29 cellular contexts compared by ENCODE assay signal in genomic region chr13:101747039-101747438, GRCh38.
DNase-seq lines count a peak whose midpoint lies in the region; ATAC-seq and TF ChIP-seq lines count a peak whose summit lies in the region.
"Had no signal": no experiment of that assay in that cellular context is flagged by ENCODE, and none has a peak within 500 bp of the region (broad histone marks: within the 10 kb centered on the region; RNA-seq: fewer than 3 reads in every experiment).

No MANE protein-coding gene starts in this region.

- H3K4me3 ChIP-seq in GM23338 (no peak overlapping the region), heart left ventricle (no peak overlapping the region)
- H3K4me3 ChIP-seq: BLaER1, HAP-1, skin epidermis had no signal

- in situ Hi-C loops in KBM-7 (cut with MboI; ENCODE audit: low pct_unique_long_range_greater_than_20kb, low sequenced_read_pairs), result no loop called here

- no peaks in the 10 kb centered on the region for H4K20me1 ChIP-seq in GM23338 (replicated peaks; ENCODE audit: insufficient read depth)
- H4K20me1 ChIP-seq: BLaER1 had no signal

- no peak for TF ChIP-seq CTCF in GM23338 (conservative IDR thresholded peaks at IDR 0.05; ENCODE audit: low read depth in 2 of 2)
- no peak for TF ChIP-seq CTCF in heart left ventricle (IDR thresholded peaks at IDR 0.05)

- no peak for TF ChIP-seq POLR2A in heart left ventricle (IDR thresholded peaks at IDR 0.05)

- peak; percentile 9 for DNase-seq in DMS53 treated with DMSO at 0.1 percent for 48 hours (lab: John Stamatoyannopoulos, UW; ENCODE audit: unreplicated experiment)
- no peak for DNase-seq in GM23338 (ENCODE audit: low spot score)
- DNase-seq in SW480 (ENCODE audit: low spot score), result peak; percentile 12
- peak; percentile 71 for DNase-seq in kidney glomerular epithelial cell (lab: John Stamatoyannopoulos, UW)
- no peak for DNase-seq in natural killer cell treated with Interleukin-12 subunit alpha and Interleukin-12 subunit beta and Interleukin-15 and Interleukin-18, amount 100 ng/mL, for 72 hours (ENCODE audit: low spot score)
- DNase-seq in heart left ventricle, result no peak
- DNase-seq in KBM-7, result no peak
- DNase-seq: activated CD4-positive, alpha-beta memory T cell treated with anti-CD3 and anti-CD28 coated beads, Interleukin-2, amount 10 ng/mL, durations not matched to agents 7 days and 5 days; activated CD4-positive, alpha-beta T cell treated with anti-CD3 and anti-CD28 coated beads for 1 hour; activated CD8-positive, alpha-beta memory T cell treated with anti-CD3 and anti-CD28 coated beads, Interleukin-2, amount 50 U/mL, for 4 hours; activated naive CD4-positive, alpha-beta T cell; activated naive CD8-positive, alpha-beta T cell treated with anti-CD3 and anti-CD28 coated beads, Interleukin-2, amount 50 U/mL, for 24 hours; COR-L47; dermis blood vessel endothelial cell; KG1; natural killer cell; NCI-H2081; NCI-H446; NCI-H82; SIG-M5; stimulated activated naive B cell treated with anti-CD40 and anti-IgM and Interleukin-4, amounts not matched to agents 10 μg/mL and 1 μg/mL and 100 μg/mL, for 72 hours; substantia nigra; trophoblast cell had no signal

- H3K4me2 ChIP-seq in GM23338, result no peak overlapping the region
- H3K4me2 ChIP-seq: BLaER1 had no signal

- H3K36me3 Mint-ChIP-seq in GM23338 (ENCODE audit: low read depth), result no peaks in the 10 kb centered on the region
- H3K36me3 Mint-ChIP-seq in natural killer cell treated with Interleukin-12 subunit alpha and Interleukin-12 subunit beta and Interleukin-15 and Interleukin-18, amount 100 ng/mL, for 72 hours, result no peaks in the 10 kb centered on the region
- H3K36me3 Mint-ChIP-seq: natural killer cell; stimulated activated naive B cell treated with anti-CD40 and anti-IgM and Interleukin-4, amounts not matched to agents 10 μg/mL and 1 μg/mL and 100 μg/mL, for 72 hours had no signal

- no peaks in the 10 kb centered on the region for H3K9me2 ChIP-seq in GM23338 (ENCODE audit: insufficient read depth)

- H3K36me3 ChIP-seq in GM23338 (ENCODE audit: insufficient read depth), result no peaks in the 10 kb centered on the region
- no peaks in the 10 kb centered on the region for H3K36me3 ChIP-seq in heart left ventricle
- H3K36me3 ChIP-seq: BLaER1, HAP-1 had no signal

- no peaks in the 10 kb centered on the region for H3F3A ChIP-seq in GM23338 (replicated peaks; ENCODE audit: low read depth)

- no peaks in the 10 kb centered on the region for H3K9me3 ChIP-seq in heart left ventricle
- H3K9me3 ChIP-seq: BLaER1, HAP-1 had no signal

- ATAC-seq in GM23338 (no peak), heart left ventricle (no peak), HG02642 (IDR thresholded peaks at IDR 0.05; ENCODE audit: poor library complexity, unreplicated experiment) (no peak)
- no peak for ATAC-seq in natural killer cell treated with Interleukin-12 subunit alpha and Interleukin-12 subunit beta and Interleukin-15 and Interleukin-18, amount 100 ng/mL, for 72 hours
- ATAC-seq: activated naive CD8-positive, alpha-beta T cell treated with anti-CD3 and anti-CD28 coated beads, Interleukin-2, amount 50 U/mL, for 24 hours; esophagus mucosa; natural killer cell; stimulated activated naive B cell treated with anti-CD40 and anti-IgM and Interleukin-4, amounts not matched to agents 10 μg/mL and 1 μg/mL and 100 μg/mL, for 72 hours had no signal

- no peak overlapping the region for H3K27ac ChIP-seq in GM23338 (ENCODE audit: low read depth)
- no peak overlapping the region for H3K27ac ChIP-seq in heart left ventricle
- H3K27ac ChIP-seq: BLaER1, skin epidermis had no signal

- no peaks in the 10 kb centered on the region for H3K27me3 ChIP-seq in GM23338 (ENCODE audit: insufficient read depth)
- H3K27me3 ChIP-seq in heart left ventricle, result no peaks in the 10 kb centered on the region
- H3K27me3 ChIP-seq: BLaER1 had no signal

- no peaks in the 10 kb centered on the region for H3K9me3 Mint-ChIP-seq in GM23338
- H3K9me3 Mint-ChIP-seq in natural killer cell treated with Interleukin-12 subunit alpha and Interleukin-12 subunit beta and Interleukin-15 and Interleukin-18, amount 100 ng/mL, for 72 hours, result peaks cover 3% of the 10 kb centered on the region
- H3K9me3 Mint-ChIP-seq: activated CD4-positive, alpha-beta memory T cell treated with anti-CD3 and anti-CD28 coated beads, Interleukin-2, amount 10 ng/mL, durations not matched to agents 7 days and 5 days; activated naive CD8-positive, alpha-beta T cell treated with anti-CD3 and anti-CD28 coated beads, Interleukin-2, amount 50 U/mL, for 24 hours; stimulated activated naive B cell treated with anti-CD40 and anti-IgM and Interleukin-4, amounts not matched to agents 10 μg/mL and 1 μg/mL and 100 μg/mL, for 72 hours; T-helper 2 cell treated with Interferon-gamma antibody and Interleukin-4, amounts not matched to agents 5 μg/mL and 100 μg/mL, for 36 hours had no signal

- H3K4me1 ChIP-seq in GM23338 (ENCODE audit: insufficient read depth), result peaks cover 4% of the 10 kb centered on the region
- H3K4me1 ChIP-seq in heart left ventricle, result peaks cover 0 to 9% (median 0%) of the 10 kb centered on the region in 12 donors
- H3K4me1 ChIP-seq: BLaER1, HAP-1 had no signal

- H3K27me3 Mint-ChIP-seq in GM23338 (ENCODE audit: insufficient read depth, low read depth, poor library complexity), result no peaks in the 10 kb centered on the region
- H3K27me3 Mint-ChIP-seq in natural killer cell treated with Interleukin-12 subunit alpha and Interleukin-12 subunit beta and Interleukin-15 and Interleukin-18, amount 100 ng/mL, for 72 hours, result peaks cover 4 to 22% of the 10 kb centered on the region in 2 donors

- H3K27ac Mint-ChIP-seq in GM23338, result peak overlapping the region; percentile 33; the same call in 1 of the 2 replicates
- H3K27ac Mint-ChIP-seq in natural killer cell treated with Interleukin-12 subunit alpha and Interleukin-12 subunit beta and Interleukin-15 and Interleukin-18, amount 100 ng/mL, for 72 hours, result no peak overlapping the region
- H3K27ac Mint-ChIP-seq: activated CD4-positive, alpha-beta memory T cell treated with anti-CD3 and anti-CD28 coated beads, Interleukin-2, amount 10 ng/mL, durations not matched to agents 7 days and 5 days; activated naive CD8-positive, alpha-beta T cell treated with anti-CD3 and anti-CD28 coated beads, Interleukin-2, amount 50 U/mL, for 24 hours; natural killer cell; stimulated activated naive B cell treated with anti-CD40 and anti-IgM and Interleukin-4, amounts not matched to agents 10 μg/mL and 1 μg/mL and 100 μg/mL, for 72 hours; T-helper 2 cell treated with Interferon-gamma antibody and Interleukin-4, amounts not matched to agents 5 μg/mL and 100 μg/mL, for 36 hours had no signal

- 70 to 95% (median 80%) methylated on average over 1 of the region's 1 CpG for WGBS in heart left ventricle, 4 donors

- no peaks in the 10 kb centered on the region for H3K79me2 ChIP-seq in GM23338 (replicated peaks; ENCODE audit: insufficient read depth)

- no peak overlapping the region for H2AFZ ChIP-seq in GM23338

- intact Hi-C loops in heart left ventricle (cut with DNase I), result no loop called here

- peaks cover 8% of the 10 kb centered on the region for H3K4me1 Mint-ChIP-seq in GM23338
- no peaks in the 10 kb centered on the region for H3K4me1 Mint-ChIP-seq in natural killer cell treated with Interleukin-12 subunit alpha and Interleukin-12 subunit beta and Interleukin-15 and Interleukin-18, amount 100 ng/mL, for 72 hours (ENCODE audit: low read depth in 2 of 2)
- H3K4me1 Mint-ChIP-seq: activated CD4-positive, alpha-beta memory T cell treated with anti-CD3 and anti-CD28 coated beads, Interleukin-2, amount 10 ng/mL, durations not matched to agents 7 days and 5 days; activated naive CD8-positive, alpha-beta T cell treated with anti-CD3 and anti-CD28 coated beads, Interleukin-2, amount 50 U/mL, for 24 hours; natural killer cell; stimulated activated naive B cell treated with anti-CD40 and anti-IgM and Interleukin-4, amounts not matched to agents 10 μg/mL and 1 μg/mL and 100 μg/mL, for 72 hours had no signal

- H3K4me3 Mint-ChIP-seq in GM23338, result no peak overlapping the region
- H3K4me3 Mint-ChIP-seq in natural killer cell treated with Interleukin-12 subunit alpha and Interleukin-12 subunit beta and Interleukin-15 and Interleukin-18, amount 100 ng/mL, for 72 hours, result no peak overlapping the region
- H3K4me3 Mint-ChIP-seq: activated CD4-positive, alpha-beta memory T cell treated with anti-CD3 and anti-CD28 coated beads, Interleukin-2, amount 10 ng/mL, durations not matched to agents 7 days and 5 days; activated naive CD8-positive, alpha-beta T cell treated with anti-CD3 and anti-CD28 coated beads, Interleukin-2, amount 50 U/mL, for 24 hours; natural killer cell; stimulated activated naive B cell treated with anti-CD40 and anti-IgM and Interleukin-4, amounts not matched to agents 10 μg/mL and 1 μg/mL and 100 μg/mL, for 72 hours; T-helper 2 cell treated with Interferon-gamma antibody and Interleukin-4, amounts not matched to agents 5 μg/mL and 100 μg/mL, for 36 hours had no signal

TF ChIP-seq in GM23338, 12 proteins besides CTCF, POLR2A, EP300 and RAD21 (continues in another document):
- TF ChIP-seq ETS1 (IDR thresholded peaks at IDR 0.05), result no peak
- no peak for TF ChIP-seq EZH2phosphoT487 (IDR thresholded peaks at IDR 0.05; ENCODE audit: unreplicated experiment)
- no peak for TF ChIP-seq POLR2AphosphoS5 (IDR thresholded peaks at IDR 0.05; ENCODE audit: low read depth)
- TF ChIP-seq CREB1 (CRISPR knock-in tag; IDR thresholded peaks at IDR 0.05; ENCODE audit: low read depth), result no peak

Comparison
In these comparisons a context has a peak if more than half of its experiments do, and no peak if none do; other contexts are left out.
1. DNase-seq: peak in DMS53 treated with DMSO at 0.1 percent for 48 hours (single experiment), SW480 (single experiment) and kidney glomerular epithelial cell (single experiment); none in GM23338 (single experiment), natural killer cell treated with Interleukin-12 subunit alpha and Interleukin-12 subunit beta and Interleukin-15 and Interleukin-18, amount 100 ng/mL, for 72 hours (single experiment), heart left ventricle (0 of 5) and KBM-7 (single experiment).